In genomic region chr7:121157341-121157751, GRCh38 we compare ENCODE assay signal across 1 cellular context.
TF ChIP-seq lines count a peak whose summit lies in the region.

No MANE protein-coding gene starts in this region.

TF ChIP-seq in K562, 482 proteins besides CTCF, POLR2A, EP300 and RAD21 (continued from another document):
- peak in 1 of 2 experiments; percentile 23 for TF ChIP-seq AFF1 (IDR thresholded peaks at IDR 0.05; ENCODE audit: low read depth in 1 of 2, partially characterized antibody in 2 of 2)
- no peak for TF ChIP-seq KLF1 (tag; IDR thresholded peaks at IDR 0.05)
TF ChIP-seq in K562: peak in this region for 25.
